1 cellular context compared by ENCODE assay signal in the genomic region with DNA sequence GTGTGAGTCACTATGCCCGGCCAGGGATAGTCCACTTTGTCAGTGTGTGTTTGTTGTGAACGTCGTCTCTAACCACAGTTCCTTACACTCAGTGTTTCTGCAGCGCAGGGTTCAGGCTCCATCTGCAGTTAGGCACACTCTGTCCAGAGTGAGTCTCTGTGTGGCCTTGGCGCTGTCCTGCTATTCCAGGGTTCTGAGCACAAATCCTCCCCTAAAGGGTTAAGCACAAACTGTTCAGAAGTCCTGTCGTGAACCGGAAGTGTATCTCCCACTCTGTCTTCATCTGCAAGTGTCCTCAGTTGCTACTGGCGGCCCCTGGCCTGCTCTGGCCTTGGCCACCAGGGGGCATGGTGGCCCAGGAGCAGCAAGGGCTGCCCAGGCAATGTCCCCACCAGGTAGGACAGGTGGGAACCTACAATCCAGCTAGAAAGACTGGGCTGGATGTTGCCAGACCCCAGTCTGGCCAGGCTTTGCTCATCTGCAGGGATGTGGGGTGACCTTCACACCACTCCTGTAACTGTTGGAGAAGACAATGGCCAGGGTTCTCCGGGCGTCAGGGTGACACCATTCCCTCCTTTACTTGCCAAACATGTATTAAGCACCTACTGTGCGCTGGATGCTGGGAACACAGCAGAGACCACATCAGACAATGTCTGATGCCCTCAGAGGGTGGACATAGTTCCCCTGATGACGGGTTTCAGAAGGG.
TF ChIP-seq lines count a peak whose summit lies in the region.

No MANE protein-coding gene starts in this region.

TF ChIP-seq in GM12878, 131 proteins besides CTCF, POLR2A, EP300 and RAD21 (continued from another document):
- TF ChIP-seq, protein P1, sequence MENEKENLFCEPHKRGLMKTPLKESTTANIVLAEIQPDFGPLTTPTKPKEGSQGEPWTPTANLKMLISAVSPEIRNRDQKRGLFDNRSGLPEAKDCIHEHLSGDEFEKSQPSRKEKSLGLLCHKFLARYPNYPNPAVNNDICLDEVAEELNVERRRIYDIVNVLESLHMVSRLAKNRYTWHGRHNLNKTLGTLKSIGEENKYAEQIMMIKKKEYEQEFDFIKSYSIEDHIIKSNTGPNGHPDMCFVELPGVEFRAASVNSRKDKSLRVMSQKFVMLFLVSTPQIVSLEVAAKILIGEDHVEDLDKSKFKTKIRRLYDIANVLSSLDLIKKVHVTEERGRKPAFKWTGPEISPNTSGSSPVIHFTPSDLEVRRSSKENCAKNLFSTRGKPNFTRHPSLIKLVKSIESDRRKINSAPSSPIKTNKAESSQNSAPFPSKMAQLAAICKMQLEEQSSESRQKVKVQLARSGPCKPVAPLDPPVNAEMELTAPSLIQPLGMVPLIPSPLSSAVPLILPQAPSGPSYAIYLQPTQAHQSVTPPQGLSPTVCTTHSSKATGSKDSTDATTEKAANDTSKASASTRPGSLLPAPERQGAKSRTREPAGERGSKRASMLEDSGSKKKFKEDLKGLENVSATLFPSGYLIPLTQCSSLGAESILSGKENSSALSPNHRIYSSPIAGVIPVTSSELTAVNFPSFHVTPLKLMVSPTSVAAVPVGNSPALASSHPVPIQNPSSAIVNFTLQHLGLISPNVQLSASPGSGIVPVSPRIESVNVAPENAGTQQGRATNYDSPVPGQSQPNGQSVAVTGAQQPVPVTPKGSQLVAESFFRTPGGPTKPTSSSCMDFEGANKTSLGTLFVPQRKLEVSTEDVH (IDR thresholded peaks at IDR 0.05; ENCODE audit: low read depth, partially characterized antibody), result peak; percentile 31
- TF ChIP-seq SMC3 (IDR thresholded peaks at IDR 0.05; ENCODE audit: borderline replicate concordance, low read length), result peak; percentile 95
- TF ChIP-seq RB1 (IDR thresholded peaks at IDR 0.05; ENCODE audit: borderline replicate concordance), result peak; percentile 76; the same call in 1 of the 2 replicates
- 0 out of 2 replicates have a peak, but pooled peaks have one; percentile 59 for TF ChIP-seq GATAD2B (conservative IDR thresholded peaks at IDR 0.05; ENCODE audit: low read depth)
- TF ChIP-seq, protein P2, sequence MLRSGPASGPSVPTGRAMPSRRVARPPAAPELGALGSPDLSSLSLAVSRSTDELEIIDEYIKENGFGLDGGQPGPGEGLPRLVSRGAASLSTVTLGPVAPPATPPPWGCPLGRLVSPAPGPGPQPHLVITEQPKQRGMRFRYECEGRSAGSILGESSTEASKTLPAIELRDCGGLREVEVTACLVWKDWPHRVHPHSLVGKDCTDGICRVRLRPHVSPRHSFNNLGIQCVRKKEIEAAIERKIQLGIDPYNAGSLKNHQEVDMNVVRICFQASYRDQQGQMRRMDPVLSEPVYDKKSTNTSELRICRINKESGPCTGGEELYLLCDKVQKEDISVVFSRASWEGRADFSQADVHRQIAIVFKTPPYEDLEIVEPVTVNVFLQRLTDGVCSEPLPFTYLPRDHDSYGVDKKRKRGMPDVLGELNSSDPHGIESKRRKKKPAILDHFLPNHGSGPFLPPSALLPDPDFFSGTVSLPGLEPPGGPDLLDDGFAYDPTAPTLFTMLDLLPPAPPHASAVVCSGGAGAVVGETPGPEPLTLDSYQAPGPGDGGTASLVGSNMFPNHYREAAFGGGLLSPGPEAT (IDR thresholded peaks at IDR 0.05; ENCODE audit: low read depth), result 0 out of 2 replicates have a peak, but pooled peaks have one; percentile 17
